In genomic region chr3:156135921-156136655, GRCh38 we compare ENCODE assay signal across 14 cellular contexts. TPM values are rescaled to one million over a fixed set of nuclear protein-coding genes. Genes with fewer than 3 reads are reported as not detected.
DNase-seq lines count a peak whose midpoint lies in the region; ATAC-seq, FAIRE-seq and TF ChIP-seq lines count a peak whose summit lies in the region.
"Had no signal": no experiment of that assay in that cellular context is flagged by ENCODE, and none has a peak within 500 bp of the region (broad histone marks: within the 10 kb centered on the region; RNA-seq: fewer than 3 reads in every experiment).

No MANE protein-coding gene starts in this region.

- no peaks in the 10 kb centered on the region for H3K9me3 Mint-ChIP-seq in osteocyte (ENCODE audit: unreplicated experiment)
- H3K9me3 Mint-ChIP-seq: activated T-helper 1 cell treated with anti-CD3 and anti-CD28 coated beads, Interleukin-12 subunit alpha, Interleukin-12 subunit beta, Interleukin-2, Interleukin-4 antibody, amounts not matched to agents 30 ng/mL and 10 ng/mL and 1 ng/mL, durations not matched to agents 14 hours and 24 hours and 36 hours had no signal

- no peak for ATAC-seq in HG02885 (IDR thresholded peaks at IDR 0.05; ENCODE audit: poor library complexity, unreplicated experiment)

- no peak for FAIRE-seq in D721Med (lab: Jason Lieb, UNC)
- FAIRE-seq: HTR-8/SVneo had no signal

- H3K4me3 Mint-ChIP-seq in osteocyte (ENCODE audit: unreplicated experiment) = no peak overlapping the region
- H3K4me3 Mint-ChIP-seq: activated T-helper 1 cell treated with anti-CD3 and anti-CD28 coated beads, Interleukin-12 subunit alpha, Interleukin-12 subunit beta, Interleukin-2, Interleukin-4 antibody, amounts not matched to agents 30 ng/mL and 10 ng/mL and 1 ng/mL, durations not matched to agents 14 hours and 24 hours and 36 hours; nephron had no signal

- H3K36me3 Mint-ChIP-seq in osteocyte (ENCODE audit: unreplicated experiment) = no peaks in the 10 kb centered on the region

- no peaks in the 10 kb centered on the region for H3K27me3 Mint-ChIP-seq in osteocyte (ENCODE audit: unreplicated experiment)

- DNase-seq in AG10803 (ENCODE audit: low read depth) (no peak), D721Med (ENCODE audit: insufficient read length, low spot score) (no peak), NCI-H69 (lab: John Stamatoyannopoulos, UW) (peak; percentile 2), epithelial cell of esophagus (ENCODE audit: low read depth) (peak; percentile 3), AG20443 (ENCODE audit: low spot score) (no peak), osteocyte (ENCODE audit: extremely low spot score, unreplicated experiment) (no peak)
- DNase-seq: effector memory CD4-positive, alpha-beta T cell; NCI-H2227 treated with DMSO at 0.1 percent for 48 hours; stimulated activated CD4-positive, alpha-beta T cell treated with anti-CD3 and anti-CD28 coated beads, Interleukin-1b, Interleukin-23, amount 100 ng/mL, for 48 hours; substantia nigra had no signal

- H3K4me3 ChIP-seq in AG10803 (ENCODE audit: low read length) (no peak overlapping the region), epithelial cell of esophagus (ENCODE audit: low read length) (no peak overlapping the region)

- TF ChIP-seq CTCF in AG10803 (conservative IDR thresholded peaks at IDR 0.05; ENCODE audit: low read length) (0 out of 2 replicates have a peak, but pooled peaks have one; percentile 22), D721Med (IDR thresholded peaks at IDR 0.05; ENCODE audit: insufficient read depth, missing control alignments) (peak; percentile 26), epithelial cell of esophagus (IDR thresholded peaks at IDR 0.05; ENCODE audit: insufficient read depth, low read depth, low read length, missing control alignments) (peak; percentile 27), osteocyte (IDR thresholded peaks at IDR 0.05) (no peak)

- H3K4me1 Mint-ChIP-seq in osteocyte (ENCODE audit: unreplicated experiment) = peaks cover 19% of the 10 kb centered on the region

- no peak overlapping the region for H3K27ac Mint-ChIP-seq in osteocyte (ENCODE audit: unreplicated experiment)
- H3K27ac Mint-ChIP-seq: activated T-helper 1 cell treated with anti-CD3 and anti-CD28 coated beads, Interleukin-12 subunit alpha, Interleukin-12 subunit beta, Interleukin-2, Interleukin-4 antibody, amounts not matched to agents 30 ng/mL and 10 ng/mL and 1 ng/mL, durations not matched to agents 14 hours and 24 hours and 36 hours; nephron had no signal

RNA-seq across cellular contexts. Expression of gene KCNAB1, which starts 15.7 kb away (rescaled TPM):
- 0.21 and 0.24 TPM in 2 replicates for total RNA-seq in osteocyte
- total RNA-seq: activated T-helper 1 cell treated with anti-CD3 and anti-CD28 coated beads, Interleukin-12 subunit alpha, Interleukin-12 subunit beta, Interleukin-2, Interleukin-4 antibody, amounts not matched to agents 30 ng/mL and 10 ng/mL and 1 ng/mL, durations not matched to agents 14 hours and 24 hours and 36 hours had no signal

Comparison
In these comparisons a context has a peak if more than half of its experiments do, and no peak if none do; other contexts are left out.
1. DNase-seq: peak in NCI-H69 (single experiment) and epithelial cell of esophagus (single experiment); none in AG10803 (single experiment), D721Med (single experiment), AG20443 (single experiment) and osteocyte (single experiment).